In the genomic region with DNA sequence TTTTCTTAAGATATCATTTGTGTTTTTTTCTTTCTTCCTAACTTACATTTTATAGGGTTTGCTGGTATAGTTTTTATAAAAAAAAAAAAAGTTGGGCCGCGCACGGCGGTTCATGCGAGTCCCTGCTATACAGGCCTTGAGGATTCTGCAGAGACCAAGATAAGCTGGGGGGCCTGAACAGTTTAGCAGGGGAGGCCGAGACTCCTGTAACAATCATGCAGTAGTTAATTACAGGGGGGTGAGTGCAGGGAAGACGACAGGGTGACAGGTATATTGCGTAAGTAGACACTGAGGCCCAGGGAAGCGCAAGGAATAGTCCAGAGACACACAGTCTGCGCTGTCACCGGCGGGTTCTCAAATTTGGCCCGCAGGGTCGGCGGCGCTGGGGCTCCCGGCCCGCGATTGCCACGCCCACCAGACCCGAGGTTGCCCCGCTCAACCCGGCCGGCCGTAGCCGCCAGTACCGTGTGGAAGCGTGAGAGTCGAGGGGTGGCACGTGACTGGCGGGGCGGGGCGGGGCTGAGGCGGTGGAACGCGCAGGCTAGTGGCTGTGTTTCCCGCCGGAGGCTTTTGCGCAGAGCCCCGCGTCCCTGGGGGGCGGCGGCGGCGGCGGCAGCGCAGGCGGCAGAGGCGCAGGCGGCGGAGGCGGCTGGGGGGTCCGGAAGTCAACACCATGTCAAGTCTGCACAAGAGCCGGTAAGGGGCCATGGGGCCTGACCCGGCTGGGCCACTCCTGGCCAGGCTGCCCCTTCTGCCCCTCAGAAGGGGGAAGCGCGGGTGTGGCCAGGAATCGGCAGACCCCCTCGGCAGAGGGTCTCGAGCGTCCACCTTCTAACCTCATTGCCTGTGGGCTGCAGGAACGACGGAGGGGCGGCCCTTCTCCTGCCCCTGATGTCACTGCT, we compare ENCODE assay signal across 8 cellular contexts.
DNase-seq lines count a peak whose midpoint lies in the region; ATAC-seq lines count a peak whose summit lies in the region.

A gene with protein sequence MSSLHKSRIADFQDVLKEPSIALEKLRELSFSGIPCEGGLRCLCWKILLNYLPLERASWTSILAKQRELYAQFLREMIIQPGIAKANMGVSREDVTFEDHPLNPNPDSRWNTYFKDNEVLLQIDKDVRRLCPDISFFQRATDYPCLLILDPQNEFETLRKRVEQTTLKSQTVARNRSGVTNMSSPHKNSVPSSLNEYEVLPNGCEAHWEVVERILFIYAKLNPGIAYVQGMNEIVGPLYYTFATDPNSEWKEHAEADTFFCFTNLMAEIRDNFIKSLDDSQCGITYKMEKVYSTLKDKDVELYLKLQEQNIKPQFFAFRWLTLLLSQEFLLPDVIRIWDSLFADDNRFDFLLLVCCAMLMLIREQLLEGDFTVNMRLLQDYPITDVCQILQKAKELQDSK (plus strand): TSS at position 573 of the 902 bp plus-strand sequence. CDS start 101 bp downstream, at position 674.

- peak within 1 kb of the TSS; percentile 91 for H3K27ac ChIP-seq in caudate nucleus (ENCODE audit: low read depth, low read length)

- peak; percentile 96 for DNase-seq in AG08396 (ENCODE audit: low spot score)
- DNase-seq in NCI-H446 treated with DMSO at 0.1 percent for 48 hours (lab: John Stamatoyannopoulos, UW) = peak; percentile 56
- peak; percentile 80 for DNase-seq in activated CD4-positive, CD25-positive, alpha-beta regulatory T cell treated with anti-CD3 and anti-CD28 coated beads, Interleukin-2, amount 50 U/mL, for 16 hours (ENCODE audit: low read depth, low spot score)
- DNase-seq in caudate nucleus (lab: John Stamatoyannopoulos, UW) = peak in 60 of 61 donors; percentile 33 to 93 (median 84)
- peak; percentile 82 for DNase-seq in iris pigment epithelial cell (ENCODE audit: low read depth)
- peak; percentile 79 to 88 for DNase-seq in stimulated activated CD4-positive, alpha-beta T cell treated with anti-CD3 and anti-CD28 coated beads, Interleukin-12 subunit alpha, Interleukin-12 subunit beta, amount 100 ng/mL, for 24 hours (ENCODE audit: low read depth in 2 of 2)

- ATAC-seq in GM19025 (IDR thresholded peaks at IDR 0.05; ENCODE audit: low read depth, unreplicated experiment) = peak; percentile 77
- ATAC-seq in HG03280 (IDR thresholded peaks at IDR 0.05; ENCODE audit: unreplicated experiment) = peak; percentile 87

Comparison
In these comparisons a context has a peak if more than half of its experiments do, and no peak if none do; other contexts are left out.
1. Peak in every context shown above with its lines: DNase-seq, ATAC-seq and H3K27ac ChIP-seq.